ENCODE assay signal across 9 cellular contexts in the genomic region with DNA sequence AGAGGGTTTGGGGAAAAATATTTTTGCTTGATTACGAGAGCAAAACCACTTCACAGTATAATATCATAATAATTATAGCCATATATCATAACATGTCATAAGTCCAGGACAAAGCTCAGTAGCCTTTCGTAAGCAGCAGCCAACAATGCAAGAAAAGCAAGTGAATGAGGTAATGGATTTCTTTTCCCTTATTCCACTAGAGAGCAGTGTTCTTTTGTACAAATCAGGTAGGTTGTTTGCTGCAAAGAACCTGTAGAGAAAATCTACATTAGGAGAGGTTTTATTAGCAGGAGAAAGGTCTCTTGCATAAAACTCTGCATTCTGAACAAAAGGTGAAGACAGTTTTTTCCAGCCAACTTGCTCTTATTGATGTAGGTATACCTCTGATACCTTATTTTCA.
DNase-seq lines count a peak whose midpoint lies in the region; ATAC-seq and TF ChIP-seq lines count a peak whose summit lies in the region.
"Had no signal": no experiment of that assay in that cellular context is flagged by ENCODE, and none has a peak within 500 bp of the region (broad histone marks: within the 10 kb centered on the region; RNA-seq: fewer than 3 reads in every experiment).

No MANE protein-coding gene starts in this region.

- H3K4me2 ChIP-seq in OCI-LY3 (ENCODE audit: low read length) = no peak overlapping the region

- no peak overlapping the region for H3K27ac ChIP-seq in OCI-LY3 (ENCODE audit: low read length)
- H3K27ac ChIP-seq in tibial nerve = no peak overlapping the region

- TF ChIP-seq CTCF in OCI-LY3 (IDR thresholded peaks at IDR 0.05; ENCODE audit: low read depth, low read length) (peak; percentile 48), fibroblast of villous mesenchyme (IDR thresholded peaks at IDR 0.05; ENCODE audit: insufficient read depth, low read depth, low read length) (peak; percentile 45), tibial nerve (IDR thresholded peaks at IDR 0.05) (peak in 3 of 5 experiments; percentile 24 to 58 (median 43)), lower leg skin (IDR thresholded peaks at IDR 0.05) (no peak)

- H3K9me3 ChIP-seq in OCI-LY3 (ENCODE audit: insufficient read depth, low read length) (no peaks in the 10 kb centered on the region), tibial nerve (no peaks in the 10 kb centered on the region)

- ATAC-seq in GM19035 (IDR thresholded peaks at IDR 0.05; ENCODE audit: unreplicated experiment) = no peak
- ATAC-seq in GM18505 (IDR thresholded peaks at IDR 0.05; ENCODE audit: unreplicated experiment) = no peak

- H3K9ac ChIP-seq in OCI-LY3 (ENCODE audit: low read length) = no peak overlapping the region

- TF ChIP-seq POLR2A in tibial nerve (IDR thresholded peaks at IDR 0.05) (no peak), lower leg skin (IDR thresholded peaks at IDR 0.05) (no peak), GM18505 (IDR thresholded peaks at IDR 0.05; ENCODE audit: borderline replicate concordance, extremely low read depth, insufficient read depth, insufficient read length) (no peak)

- no peaks in the 10 kb centered on the region for H3K27me3 ChIP-seq in OCI-LY3 (ENCODE audit: low read depth, low read length)
- no peaks in the 10 kb centered on the region for H3K27me3 ChIP-seq in tibial nerve

- WGBS in tibial nerve, 2 donors = 27 to 33% methylated on average over 2 of the region's 2 CpGs
- 35 to 46% methylated on average over 2 of the region's 2 CpGs for WGBS in lower leg skin, 2 donors

- H3K79me2 ChIP-seq in OCI-LY3 (ENCODE audit: low read length) = no peaks in the 10 kb centered on the region

- H3K4me3 ChIP-seq in OCI-LY3 (ENCODE audit: low read length) (no peak overlapping the region), fibroblast of villous mesenchyme (ENCODE audit: low read depth, low read length) (no peak overlapping the region), tibial nerve (no peak overlapping the region), lower leg skin (ENCODE audit: low read depth, poor library complexity, severe bottlenecking) (no peak overlapping the region)

- intact Hi-C loops in lower leg skin (cut with DNase I; ENCODE audit: low total_unique reads) = no loop called here

- no peaks in the 10 kb centered on the region for H4K20me1 ChIP-seq in OCI-LY3 (ENCODE audit: insufficient read depth, low read length)

- H2AFZ ChIP-seq in OCI-LY3 (ENCODE audit: low read depth, low read length) = no peak overlapping the region

- no peak for TF ChIP-seq EP300 in tibial nerve (IDR thresholded peaks at IDR 0.05)

- H3K36me3 ChIP-seq in OCI-LY3 (replicated peaks; ENCODE audit: low read depth, low read length) = no peaks in the 10 kb centered on the region
- H3K36me3 ChIP-seq in tibial nerve = no peaks in the 10 kb centered on the region

- H3K4me1 ChIP-seq in OCI-LY3 (ENCODE audit: low read length) = no peaks in the 10 kb centered on the region
- H3K4me1 ChIP-seq in tibial nerve = no peaks in the 10 kb centered on the region

- DNase-seq in NCI-H510A treated with DMSO at 0.1 percent for 48 hours (lab: John Stamatoyannopoulos, UW) (peak; percentile 49), NCI-H510A (lab: John Stamatoyannopoulos, UW) (no peak), fibroblast of villous mesenchyme (ENCODE audit: low read depth) (peak; percentile 34), tibial nerve (ENCODE audit: low spot score in 2 of 2) (no peak), lower leg skin (ENCODE audit: low spot score in 2 of 2) (no peak)
- DNase-seq: activated CD4-positive, alpha-beta memory T cell treated with anti-CD3 and anti-CD28 coated beads, Interleukin-2, amount 10 ng/mL, durations not matched to agents 7 days and 5 days had no signal

Comparison
In these comparisons a context has a peak if more than half of its experiments do, and no peak if none do; other contexts are left out.
1. DNase-seq: peak in NCI-H510A treated with DMSO at 0.1 percent for 48 hours (single experiment) and fibroblast of villous mesenchyme (single experiment); none in NCI-H510A (single experiment), tibial nerve (0 of 2) and lower leg skin (0 of 2).
2. CTCF ChIP-seq: peak in OCI-LY3 (single experiment), fibroblast of villous mesenchyme (single experiment) and tibial nerve (3 of 5); none in lower leg skin (0 of 3).